ENCODE assay signal across 8 cellular contexts in the genomic region with DNA sequence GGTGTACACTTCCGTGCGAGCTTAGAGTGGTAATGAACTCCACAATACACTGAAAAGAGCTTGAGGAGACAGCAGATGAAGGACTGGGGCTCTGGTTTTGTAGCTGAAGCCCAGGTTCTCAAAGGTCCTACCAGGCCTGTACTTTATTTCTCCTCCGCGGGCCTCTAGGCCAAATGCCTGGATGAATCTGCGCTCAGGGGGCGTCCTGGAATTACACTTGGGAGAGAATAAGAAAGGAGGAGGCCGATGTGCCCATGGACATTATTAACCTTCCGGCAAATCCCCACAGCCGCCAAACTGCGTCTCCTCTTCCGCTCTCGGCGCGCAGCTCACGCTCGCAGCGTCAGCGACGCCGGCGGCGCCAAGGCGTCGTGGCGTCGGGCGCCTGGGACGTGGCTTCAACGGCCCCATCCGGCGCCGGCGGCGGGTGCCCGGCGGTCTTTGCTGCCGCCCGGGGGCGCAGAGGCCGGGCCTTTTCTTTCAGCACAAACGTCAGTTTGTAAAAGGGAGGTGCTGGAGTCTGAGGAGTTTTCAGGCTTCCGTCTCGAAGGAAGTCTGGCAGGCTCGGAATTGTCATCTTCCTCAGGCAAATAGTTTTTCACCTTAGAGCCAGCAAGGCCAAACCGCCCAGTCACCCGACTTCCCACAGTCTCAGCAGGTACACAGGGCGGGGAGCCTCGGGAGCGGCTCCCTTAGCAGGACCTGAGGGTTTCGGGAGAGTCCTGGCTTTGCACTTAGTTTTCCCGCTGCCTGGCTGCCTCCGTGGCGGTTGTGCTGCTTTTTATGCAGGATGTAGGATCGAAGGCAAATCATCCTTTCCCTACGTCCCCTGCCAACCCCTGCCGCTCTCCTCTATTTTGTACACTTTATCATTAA. TPM values are rescaled to one million over a fixed set of nuclear protein-coding genes. Genes with fewer than 3 reads are reported as not detected.
DNase-seq lines count a peak whose midpoint lies in the region; ATAC-seq, FAIRE-seq and TF ChIP-seq lines count a peak whose summit lies in the region.

Gene CCDC7 (plus strand): TSS at position 401 of the 876 bp plus-strand sequence. CDS start 5,503 bp downstream, outside the sequence.

- peaks cover 3% of the 10 kb centered on the region for H3K9me3 Mint-ChIP-seq in neural progenitor cell

- H3K36me3 ChIP-seq in ES-I3 (ENCODE audit: insufficient read depth, low read length) (no peaks in the 10 kb centered on the region), neural progenitor cell (no peaks in the 10 kb centered on the region)

- H4K20me1 ChIP-seq in neural progenitor cell (ENCODE audit: low read depth) = no peaks in the 10 kb centered on the region

- DNase-seq in H54 (ENCODE audit: insufficient read length, low spot score) (peak; percentile 70), LoVo (ENCODE audit: low spot score) (peak; percentile 89), SHP77 (lab: John Stamatoyannopoulos, UW) (peak; percentile 70 to 74), activated gamma-delta T cell (lab: John Stamatoyannopoulos, UW) (peak; percentile 78), foreskin keratinocyte (peak; percentile 69 to 78), neural progenitor cell (ENCODE audit: low spot score) (peak; percentile 89), stromal cell of bone marrow (ENCODE audit: low read depth) (peak; percentile 86)

- peak within 1 kb of the TSS; percentile 98 for H3K27ac Mint-ChIP-seq in neural progenitor cell

- FAIRE-seq in H54 (lab: Jason Lieb, UNC) = peak; percentile 95

- H3F3A ChIP-seq in neural progenitor cell (ENCODE audit: low read depth) = peaks cover 13% of the 10 kb centered on the region

- TF ChIP-seq POLR2A in H54 (IDR thresholded peaks at IDR 0.05; ENCODE audit: low read depth, low read length) = peak; percentile 70

- H3K4me3 Mint-ChIP-seq in neural progenitor cell = peak within 1 kb of the TSS; percentile 89

- peak within 1 kb of the TSS; percentile 94 for H2AFZ ChIP-seq in neural progenitor cell (replicated peaks)

- H3K27ac ChIP-seq in foreskin keratinocyte (peak within 1 kb of the TSS; percentile 76), neural progenitor cell (peak within 1 kb of the TSS; percentile 3)

- peak within 1 kb of the TSS; percentile 58 for H3K4me3 ChIP-seq in neural progenitor cell

- H3K27me3 Mint-ChIP-seq in neural progenitor cell (ENCODE audit: insufficient read depth, low read depth) = no peaks in the 10 kb centered on the region

- H3K4me1 Mint-ChIP-seq in neural progenitor cell = peaks cover 14% of the 10 kb centered on the region

- no peaks in the 10 kb centered on the region for H3K79me2 ChIP-seq in neural progenitor cell (ENCODE audit: low read depth)

- H3K4me1 ChIP-seq in ES-I3 (ENCODE audit: insufficient read depth, low read length) (no peaks in the 10 kb centered on the region), foreskin keratinocyte (peaks cover 6% of the 10 kb centered on the region), neural progenitor cell (peaks cover 5% of the 10 kb centered on the region)

- peak; percentile 93 for ATAC-seq in foreskin keratinocyte

- no peaks in the 10 kb centered on the region for H3K27me3 ChIP-seq in foreskin keratinocyte
- H3K27me3 ChIP-seq in neural progenitor cell = no peaks in the 10 kb centered on the region

- no peaks in the 10 kb centered on the region for H3K9me3 ChIP-seq in ES-I3 (ENCODE audit: control insufficient read depth, insufficient read depth, low read length)
- no peaks in the 10 kb centered on the region for H3K9me3 ChIP-seq in neural progenitor cell (ENCODE audit: low read depth)

- H3K4me2 ChIP-seq in neural progenitor cell = peak within 1 kb of the TSS; percentile 84

- no peaks in the 10 kb centered on the region for H3K36me3 Mint-ChIP-seq in neural progenitor cell

- H3K9ac ChIP-seq in ES-I3 (ENCODE audit: low read depth, low read length) = peak within 1 kb of the TSS; percentile 80
- H3K9ac ChIP-seq in neural progenitor cell = no peak within 1 kb of the TSS

- TF ChIP-seq CTCF in foreskin keratinocyte (conservative IDR thresholded peaks at IDR 0.05) (peak; percentile 64), neural progenitor cell (IDR thresholded peaks at IDR 0.05) (peak; percentile 53)

RNA-seq across cellular contexts. Expression of gene CCDC7, which starts in this region (rescaled TPM):
- total RNA-seq in foreskin keratinocyte (1.3 and 1.9 TPM in 2 replicates), neural progenitor cell (ENCODE audit: low replicate concordance) (4.1 and 6.9 TPM in 2 replicates)
- 0.38 and 0.45 TPM in 2 replicates for polyA plus RNA-seq in foreskin keratinocyte

Comparison
In these comparisons a context has a peak if more than half of its experiments do, and no peak if none do; other contexts are left out.
1. Peak in every context shown above with its lines: DNase-seq, ATAC-seq, H3K4me3 ChIP-seq and H3K27ac ChIP-seq.